In genomic region chr2:132936791-132937190, GRCh38 we compare ENCODE assay signal across 11 cellular contexts.
DNase-seq lines count a peak whose midpoint lies in the region; ATAC-seq lines count a peak whose summit lies in the region.
"Had no signal": no experiment of that assay in that cellular context is flagged by ENCODE, and none has a peak within 500 bp of the region (broad histone marks: within the 10 kb centered on the region; RNA-seq: fewer than 3 reads in every experiment).

No MANE protein-coding gene starts in this region.

- H3K36me3 Mint-ChIP-seq in stimulated activated memory B cell treated with anti-CD40 and anti-IgM and Interleukin-4, amounts not matched to agents 10 μg/mL and 1 μg/mL and 100 μg/mL, for 72 hours = no peaks in the 10 kb centered on the region

- no peak overlapping the region for H3K4me3 Mint-ChIP-seq in stimulated activated memory B cell treated with anti-CD40 and anti-IgM and Interleukin-4, amounts not matched to agents 10 μg/mL and 1 μg/mL and 100 μg/mL, for 72 hours

- peaks cover 16% of the 10 kb centered on the region for H3K4me1 Mint-ChIP-seq in stimulated activated memory B cell treated with anti-CD40 and anti-IgM and Interleukin-4, amounts not matched to agents 10 μg/mL and 1 μg/mL and 100 μg/mL, for 72 hours

- H3K27ac Mint-ChIP-seq in stimulated activated memory B cell treated with anti-CD40 and anti-IgM and Interleukin-4, amounts not matched to agents 10 μg/mL and 1 μg/mL and 100 μg/mL, for 72 hours = peak overlapping the region; percentile 55

- ATAC-seq in GM18868 (IDR thresholded peaks at IDR 0.05; ENCODE audit: unreplicated experiment) (peak; percentile 90), GM21576 (IDR thresholded peaks at IDR 0.05; ENCODE audit: unreplicated experiment) (peak; percentile 91), HG03108 (IDR thresholded peaks at IDR 0.05; ENCODE audit: unreplicated experiment) (peak; percentile 77)
- ATAC-seq in stimulated activated memory B cell treated with anti-CD40 and anti-IgM and Interleukin-4, amounts not matched to agents 10 μg/mL and 1 μg/mL and 100 μg/mL, for 72 hours = peak; percentile 95

- DNase-seq in stimulated activated CD4-positive, alpha-beta T cell treated with anti-CD3 and anti-CD28 coated beads, Interleukin-2, amount 100 ng/mL, for 24 hours = no peak
- DNase-seq in GM19240 (ENCODE audit: insufficient read length, low spot score) (no peak), NCI-H524 treated with DMSO at 0.1 percent for 48 hours (lab: John Stamatoyannopoulos, UW) (no peak)
- DNase-seq: dermis blood vessel endothelial cell, NCI-H1417 treated with DMSO at 0.1 percent for 48 hours, NCI-H524, sigmoid colon had no signal

- H3K9me3 Mint-ChIP-seq in stimulated activated memory B cell treated with anti-CD40 and anti-IgM and Interleukin-4, amounts not matched to agents 10 μg/mL and 1 μg/mL and 100 μg/mL, for 72 hours = peaks cover 5% of the 10 kb centered on the region

- H3K27me3 Mint-ChIP-seq in stimulated activated memory B cell treated with anti-CD40 and anti-IgM and Interleukin-4, amounts not matched to agents 10 μg/mL and 1 μg/mL and 100 μg/mL, for 72 hours = no peaks in the 10 kb centered on the region
